10 cellular contexts compared by ENCODE assay signal in genomic region chr10:14749051-14749809, GRCh38. TPM values are rescaled to one million over a fixed set of nuclear protein-coding genes. Genes with fewer than 3 reads are reported as not detected.
DNase-seq lines count a peak whose midpoint lies in the region; ATAC-seq and TF ChIP-seq lines count a peak whose summit lies in the region.
"Had no signal": no experiment of that assay in that cellular context is flagged by ENCODE, and none has a peak within 500 bp of the region (broad histone marks: within the 10 kb centered on the region; RNA-seq: fewer than 3 reads in every experiment).

No MANE protein-coding gene starts in this region.

- H3K9me3 ChIP-seq in heart right ventricle = peaks cover 0 to 4% (median 0%) of the 10 kb centered on the region in 11 donors
- no peaks in the 10 kb centered on the region for H3K9me3 ChIP-seq in mucosa of descending colon

- TF ChIP-seq CTCF in heart right ventricle (IDR thresholded peaks at IDR 0.05) (no peak), mucosa of descending colon (IDR thresholded peaks at IDR 0.05) (no peak)

- DNase-seq in heart right ventricle = peak in 1 of 2 donors; percentile 34
- DNase-seq in Right ventricle myocardium inferior (ENCODE audit: missing footprints) = no peak
- DNase-seq in cerebellar nuclear complex (lab: John Stamatoyannopoulos, UW) = peak; percentile 9 to 31
- DNase-seq in mucosa of descending colon = peak in 2 of 3 donors; percentile 44 to 52
- DNase-seq in glomerular visceral epithelial cell (ENCODE audit: extremely low spot score) = no peak
- no peak for DNase-seq in activated CD4-positive, alpha-beta T cell treated with anti-CD3 and anti-CD28 coated beads for 1 hour
- no peak for DNase-seq in SW 1271 (lab: John Stamatoyannopoulos, UW)
- DNase-seq: activated CD4-positive, alpha-beta T cell treated with anti-CD3 and anti-CD28 coated beads for 36 hours; NCI-H1105 had no signal

- H3K36me3 ChIP-seq in heart right ventricle (no peaks in the 10 kb centered on the region), mucosa of descending colon (ENCODE audit: low read depth) (no peaks in the 10 kb centered on the region)

- intact Hi-C loops in heart right ventricle (cut with DNase I) = no loop called here
- intact Hi-C loops in Right ventricle myocardium inferior (cut with DNase I) = no loop called here
- intact Hi-C loops in mucosa of descending colon (cut with DNase I, micrococcal nuclease) = no loop called here

- WGBS in heart right ventricle, 2 donors = 53 to 56% methylated on average over 11 of the region's 11 CpGs

- ATAC-seq in heart right ventricle (peak in 4 of 8 donors; percentile 20 to 32 (median 27)), Right ventricle myocardium inferior (no peak), mucosa of descending colon (peak; percentile 65)
- no peak for ATAC-seq in activated CD4-positive, CD25-positive, alpha-beta regulatory T cell treated with anti-CD3 and anti-CD28 coated beads, Interleukin-2, amount 50 U/mL, for 24 hours
- ATAC-seq: activated CD4-positive, alpha-beta T cell treated with anti-CD3 and anti-CD28 coated beads for 36 hours had no signal

- peak overlapping the region in 9 of 10 donors; percentile 4 to 87 (median 43) for H3K27ac ChIP-seq in heart right ventricle

- peaks cover 8 to 50% (median 39%) of the 10 kb centered on the region in 9 donors for H3K4me1 ChIP-seq in heart right ventricle
- H3K4me1 ChIP-seq in mucosa of descending colon (ENCODE audit: low read depth) = peaks cover 9% of the 10 kb centered on the region

- H3K27me3 ChIP-seq in heart right ventricle = no peaks in the 10 kb centered on the region

- H3K4me3 ChIP-seq in heart right ventricle = no peak overlapping the region
- H3K4me3 ChIP-seq in mucosa of descending colon = no peak overlapping the region

RNA-seq across cellular contexts. Expression of gene FAM107B, which starts 25.5 kb away (rescaled TPM):
- 10 to 100 TPM in 2 of 10 donors, 1 to 10 TPM in 8; 3.6 to 18.5 (median 6.5) TPM for total RNA-seq in heart right ventricle
- polyA plus RNA-seq in heart right ventricle = 1 to 10 TPM; 2.6 to 3.7 TPM
- total RNA-seq in Right ventricle myocardium inferior = 4.2 TPM
- total RNA-seq in mucosa of descending colon = 10 to 100 TPM; 45.6 to 77.7 (median 76.9) TPM

Comparison
In these comparisons a context has a peak if more than half of its experiments do, and no peak if none do; other contexts are left out.
1. DNase-seq: peak in cerebellar nuclear complex (2 of 2) and mucosa of descending colon (2 of 3); none in Right ventricle myocardium inferior (single experiment), glomerular visceral epithelial cell (single experiment), activated CD4-positive, alpha-beta T cell treated with anti-CD3 and anti-CD28 coated beads for 1 hour (single experiment) and SW 1271 (0 of 2).